In genomic region chr17:16106161-16106891, GRCh38 we compare ENCODE assay signal across 13 cellular contexts.
DNase-seq lines count a peak whose midpoint lies in the region; ATAC-seq, FAIRE-seq and TF ChIP-seq lines count a peak whose summit lies in the region.
"Had no signal": no experiment of that assay in that cellular context is flagged by ENCODE, and none has a peak within 500 bp of the region (broad histone marks: within the 10 kb centered on the region; RNA-seq: fewer than 3 reads in every experiment).

No MANE protein-coding gene starts in this region.

- ATAC-seq in Right ventricle myocardium inferior, result peak; percentile 62
- no peak for ATAC-seq in HepG2
- ATAC-seq in stimulated activated naive CD8-positive, alpha-beta T cell treated with anti-CD3 and anti-CD28 coated beads, Interleukin-15, Interleukin-2, amounts not matched to agents 100 U/mL and 50 U/mL, for 24 hours, result no peak
- ATAC-seq in naive thymus-derived CD4-positive, alpha-beta T cell, result no peak

- H3K9me3 Mint-ChIP-seq in naive thymus-derived CD4-positive, alpha-beta T cell, result peaks cover 0 to 1% (median 0%) of the 10 kb centered on the region in 11 donors
- H3K9me3 Mint-ChIP-seq: activated naive CD8-positive, alpha-beta T cell treated with anti-CD3 and anti-CD28 coated beads for 36 hours; CD4-positive, CD25-positive, alpha-beta regulatory T cell had no signal

- H3K27ac ChIP-seq in HepG2 (ENCODE audit: extremely low read length, insufficient read depth, low read length), result no peak overlapping the region
- H3K27ac ChIP-seq in naive thymus-derived CD4-positive, alpha-beta T cell (ENCODE audit: low read depth, low read length), result no peak overlapping the region

- H3K27ac Mint-ChIP-seq in naive thymus-derived CD4-positive, alpha-beta T cell, result peak overlapping the region in 4 of 9 donors; percentile 5 to 72 (median 65)

- no peak overlapping the region for H3K4me3 Mint-ChIP-seq in naive thymus-derived CD4-positive, alpha-beta T cell
- H3K4me3 Mint-ChIP-seq: activated naive CD8-positive, alpha-beta T cell treated with anti-CD3 and anti-CD28 coated beads for 36 hours; CD4-positive, CD25-positive, alpha-beta regulatory T cell had no signal

- H3K36me3 Mint-ChIP-seq in naive thymus-derived CD4-positive, alpha-beta T cell, result peaks cover 0 to 41% (median 24%) of the 10 kb centered on the region in 5 donors

- H3K4me1 ChIP-seq in HepG2 (ENCODE audit: insufficient read depth, low read length), result peaks cover 23% of the 10 kb centered on the region
- H3K4me1 ChIP-seq in naive thymus-derived CD4-positive, alpha-beta T cell (ENCODE audit: control insufficient read depth in 2 of 2, insufficient read depth in 2 of 2, low read length in 2 of 2), result no peaks in the 10 kb centered on the region

- FAIRE-seq in HepG2 (lab: Jason Lieb, UNC), result no peak
- FAIRE-seq: TTC549 had no signal

- in situ Hi-C loops in HepG2 (cut with HindIII; ENCODE audit: extremely low pct_ligation_motif_present, low pct_unique_long_range_greater_than_20kb), result no loop called here

- no peaks in the 10 kb centered on the region for H3K9me3 ChIP-seq in HepG2 (ENCODE audit: low read length)
- H3K9me3 ChIP-seq in naive thymus-derived CD4-positive, alpha-beta T cell (ENCODE audit: control insufficient read depth in 2 of 3, low read length in 3 of 3), result no peaks in the 10 kb centered on the region

- H3K4me1 Mint-ChIP-seq in naive thymus-derived CD4-positive, alpha-beta T cell, result peaks cover 0 to 21% (median 4%) of the 10 kb centered on the region in 7 donors

- no peaks in the 10 kb centered on the region for H4K20me1 ChIP-seq in HepG2 (ENCODE audit: insufficient read depth, low read length)

- no peaks in the 10 kb centered on the region for H3K79me2 ChIP-seq in HepG2 (ENCODE audit: insufficient read depth, low read length)

- 50% methylated on average over 1 of the region's 1 CpG for WGBS in HepG2 (ENCODE audit: low lambda C conversion rate)

- POLR2A ChIA-PET in HepG2 (lab: Yijun Ruan, JAX), result no interaction called here
- POLR2A ChIA-PET in naive thymus-derived CD4-positive, alpha-beta T cell (lab: Charles Lee), result no interaction called here

- H2AFZ ChIP-seq in HepG2 (ENCODE audit: low read length), result no peak overlapping the region

- no peak overlapping the region for H3K9ac ChIP-seq in HepG2 (ENCODE audit: insufficient read depth, low read depth, low read length)

- H3K27me3 Mint-ChIP-seq in naive thymus-derived CD4-positive, alpha-beta T cell, result no peaks in the 10 kb centered on the region
- H3K27me3 Mint-ChIP-seq: activated naive CD8-positive, alpha-beta T cell treated with anti-CD3 and anti-CD28 coated beads for 36 hours; CD4-positive, CD25-positive, alpha-beta regulatory T cell had no signal

- CTCF ChIA-PET in HepG2 (lab: Yijun Ruan, JAX; ENCODE audit: low intra/inter-chr PET ratio, low total read pairs), result no interaction called here
- CTCF ChIA-PET in naive thymus-derived CD4-positive, alpha-beta T cell (lab: Charles Lee), result no interaction called here

- DNase-seq in Right ventricle myocardium inferior (ENCODE audit: missing footprints) (no peak), cardiac septum (ENCODE audit: low spot score) (no peak), dedifferentiated amniotic fluid mesenchymal stem cell (ENCODE audit: extremely low spot score) (peak; percentile 18), HepG2 (ENCODE audit: low spot score) (peak; percentile 12), NCI-H1092 (lab: John Stamatoyannopoulos, UW) (no peak), activated gamma-delta T cell treated with Interleukin-2 at 50 U/mL for 16 hours (no peak)
- no peak for DNase-seq in stimulated activated naive CD8-positive, alpha-beta T cell treated with anti-CD3 and anti-CD28 coated beads, Interleukin-15, Interleukin-2, amounts not matched to agents 100 U/mL and 50 U/mL, for 24 hours
- DNase-seq in naive thymus-derived CD4-positive, alpha-beta T cell, result no peak
- DNase-seq: activated naive CD8-positive, alpha-beta T cell treated with anti-CD3 and anti-CD28 coated beads for 36 hours; CD4-positive, CD25-positive, alpha-beta regulatory T cell; kidney glomerular epithelial cell; NCI-H2107 had no signal

- no TSS peak for BruUV-seq in HepG2 (replicated peaks; lab: Mats Ljungman, UMichigan)

- TF ChIP-seq EP300 in HepG2 (IDR thresholded peaks at IDR 0.05; ENCODE audit: low read depth in 2 of 2, low read length in 2 of 2) (no peak), HepG2 (CRISPR knock-in tag; IDR thresholded peaks at IDR 0.05; ENCODE audit: borderline replicate concordance) (no peak)

- H3K4me3 ChIP-seq in HepG2 (replicated peaks in 1 of 3; ENCODE audit: insufficient read depth in 1 of 3, low read depth in 2 of 3, low read length in 3 of 3), result no peak overlapping the region
- H3K4me3 ChIP-seq in naive thymus-derived CD4-positive, alpha-beta T cell (ENCODE audit: low read length), result no peak overlapping the region

- no peak for TF ChIP-seq POLR2A in HepG2 (IDR thresholded peaks at IDR 0.05; ENCODE audit: insufficient read depth in 1 of 2, low read depth in 2 of 2, low read length in 2 of 2)

- peaks cover 9 to 51% of the 10 kb centered on the region in 2 experiments for H3K36me3 ChIP-seq in HepG2 (replicated peaks in 1 of 2; ENCODE audit: control insufficient read depth in 1 of 2, insufficient read depth in 2 of 2, low read length in 2 of 2)
- H3K36me3 ChIP-seq in naive thymus-derived CD4-positive, alpha-beta T cell (ENCODE audit: control insufficient read depth in 2 of 3, insufficient read depth in 3 of 3, low read length in 3 of 3), result peaks cover 0 to 43% (median 7%) of the 10 kb centered on the region in 3 experiments

- intact Hi-C loops in Right ventricle myocardium inferior (cut with DNase I), result no loop called here
- intact Hi-C loops in cardiac septum (cut with DNase I), result no loop called here
- intact Hi-C loops in HepG2 (cut with micrococcal nuclease; ENCODE audit: unreplicated experiment), result no loop called here
- intact Hi-C loops in naive thymus-derived CD4-positive, alpha-beta T cell (cut with micrococcal nuclease), result no loop called here

- H3K4me2 ChIP-seq in HepG2 (ENCODE audit: low read depth, low read length), result no peak overlapping the region

- no peaks in the 10 kb centered on the region for H3K27me3 ChIP-seq in HepG2 (ENCODE audit: control insufficient read depth in 1 of 2, insufficient read depth in 2 of 2, low read length in 2 of 2)
- H3K27me3 ChIP-seq in naive thymus-derived CD4-positive, alpha-beta T cell (ENCODE audit: control insufficient read depth in 2 of 2, insufficient read depth in 2 of 2, low read length in 2 of 2), result no peaks in the 10 kb centered on the region

- TF ChIP-seq RAD21 in HepG2 (CRISPR knock-in tag; IDR thresholded peaks at IDR 0.05), result no peak

- TF ChIP-seq CTCF in HepG2 (CRISPR knock-in tag; IDR thresholded peaks at IDR 0.05), result no peak

TF ChIP-seq in HepG2, 621 proteins besides CTCF, POLR2A, EP300 and RAD21 (continues in another document):
- TF ChIP-seq ZNF749 (CRISPR knock-in tag; IDR thresholded peaks at IDR 0.05; ENCODE audit: borderline replicate concordance) (no peak), ZNF160 (CRISPR knock-in tag; IDR thresholded peaks at IDR 0.05) (no peak), SAP130 (CRISPR knock-in tag; IDR thresholded peaks at IDR 0.05; ENCODE audit: low read depth) (no peak), SIX4 (CRISPR knock-in tag; IDR thresholded peaks at IDR 0.05) (no peak), ZBTB39 (CRISPR knock-in tag; IDR thresholded peaks at IDR 0.05) (no peak), KLF15 (CRISPR knock-in tag; IDR thresholded peaks at IDR 0.05; ENCODE audit: borderline replicate concordance) (no peak), IKZF5 (CRISPR knock-in tag; IDR thresholded peaks at IDR 0.05) (no peak), CBX2 (IDR thresholded peaks at IDR 0.05; ENCODE audit: low read depth, low read length) (no peak), CBX2 (CRISPR knock-in tag; IDR thresholded peaks at IDR 0.05; ENCODE audit: low read depth) (no peak), BRCA1 (CRISPR knock-in tag; IDR thresholded peaks at IDR 0.05) (no peak)

Comparison
In these comparisons a context has a peak if more than half of its experiments do, and no peak if none do; other contexts are left out.
1. DNase-seq: peak in dedifferentiated amniotic fluid mesenchymal stem cell (single experiment) and HepG2 (single experiment); none in Right ventricle myocardium inferior (single experiment), cardiac septum (single experiment), stimulated activated naive CD8-positive, alpha-beta T cell treated with anti-CD3 and anti-CD28 coated beads, Interleukin-15, Interleukin-2, amounts not matched to agents 100 U/mL and 50 U/mL, for 24 hours (single experiment), NCI-H1092 (single experiment), naive thymus-derived CD4-positive, alpha-beta T cell (0 of 9) and activated gamma-delta T cell treated with Interleukin-2 at 50 U/mL for 16 hours (single experiment).